8 cellular contexts compared by ENCODE assay signal in the genomic region with DNA sequence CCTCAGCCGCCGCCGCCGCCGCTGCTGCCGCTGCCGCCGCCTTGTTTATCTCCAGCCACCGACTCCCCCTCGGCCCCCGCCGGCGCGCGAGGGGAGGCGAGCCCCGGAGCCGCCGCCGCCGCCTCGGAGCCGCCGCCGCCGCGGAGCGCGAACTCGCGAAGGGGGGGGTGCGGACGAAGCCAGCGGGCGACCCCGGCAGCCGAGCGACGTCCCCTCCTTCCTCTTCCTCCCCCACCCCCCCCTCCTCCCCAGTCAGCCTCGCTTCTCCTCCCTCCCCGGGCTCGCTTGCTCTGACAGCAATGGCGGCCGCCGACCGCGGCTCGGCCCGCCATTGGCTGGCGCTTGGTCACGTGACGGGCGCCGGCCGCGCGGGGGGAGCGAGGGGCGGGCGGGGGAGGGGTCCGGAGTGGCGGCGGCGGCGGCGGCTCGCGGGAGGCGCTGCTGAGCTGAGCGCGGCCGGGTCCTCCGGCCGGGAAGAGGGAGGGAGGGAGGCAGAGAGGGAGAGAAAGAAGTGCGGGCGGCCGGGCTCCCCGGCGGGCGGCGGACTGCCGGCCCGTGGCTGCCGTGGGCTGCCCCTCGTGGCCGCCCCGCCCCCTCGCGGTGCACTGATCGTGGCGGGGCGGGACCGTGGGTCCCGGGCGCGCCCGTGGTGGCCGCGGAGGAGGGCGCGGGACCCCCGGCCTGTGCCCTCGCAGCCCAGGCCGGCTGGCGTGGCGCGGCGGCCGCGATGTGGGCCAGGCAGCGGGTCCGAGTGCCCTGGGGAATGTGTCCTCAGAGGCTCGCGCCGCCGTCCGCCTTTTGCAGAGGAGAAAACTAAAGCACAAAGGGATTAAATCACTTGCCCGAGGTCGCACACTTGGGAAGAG.
A peak's percentile ranks its signal among the peaks of the same experiment; 100 is the strongest.
DNase-seq lines count a peak whose midpoint lies in the region; ATAC-seq and TF ChIP-seq lines count a peak whose summit lies in the region.

A gene (minus strand): TSS at position 301 of the 866 bp plus-strand sequence. CDS start 562 bp downstream, outside the sequence.

- peak; percentile 68 for DNase-seq in AG09319 (ENCODE audit: extremely low read depth, low read depth)
- peak; percentile 91 for DNase-seq in NCI-H510A (lab: John Stamatoyannopoulos, UW)
- DNase-seq in activated CD4-positive, alpha-beta T cell treated with anti-CD3 and anti-CD28 coated beads for 48 hours: peak; percentile 86
- peak; percentile 67 to 84 (median 80) for DNase-seq in stimulated activated CD4-positive, alpha-beta T cell treated with anti-CD3 and anti-CD28 coated beads, Interleukin-1b, Interleukin-23, amount 100 ng/mL, for 24 hours (ENCODE audit: low read depth in 4 of 4, low spot score in 1 of 4)

- in situ Hi-C loops in GM18951 (cut with MboI; ENCODE audit: low sequenced_read_pairs, unreplicated experiment): no loop called here

- peak; percentile 28 for TF ChIP-seq CTCF in AG09319 (IDR thresholded peaks at IDR 0.05; ENCODE audit: low read depth, low read length)

- peak; percentile 81 for ATAC-seq in HG03196 (IDR thresholded peaks at IDR 0.05; ENCODE audit: unreplicated experiment)

- no peaks in the 10 kb centered on the region for H3K27me3 ChIP-seq in layer of hippocampus (ENCODE audit: control insufficient read depth, insufficient read depth, low read length)

- TF ChIP-seq POLR2A in GM18951 (IDR thresholded peaks at IDR 0.05; ENCODE audit: extremely low read depth, insufficient read depth, insufficient read length): peak; percentile 38

- H3K27ac ChIP-seq in cingulate gyrus (ENCODE audit: low read depth, low read length) (peak within 1 kb of the TSS; percentile 75), layer of hippocampus (ENCODE audit: low read depth, low read length) (peak within 1 kb of the TSS; percentile 93)

Comparison
In these comparisons a context has a peak if more than half of its experiments do, and no peak if none do; other contexts are left out.
1. Peak in every context shown above with its lines: DNase-seq, ATAC-seq and H3K27ac ChIP-seq.